Comparison of ENCODE assay signal across 21 cellular contexts in genomic region chr12:88519802-88520435, GRCh38.
A peak's percentile ranks its signal among the peaks of the same experiment; 100 is the strongest.
DNase-seq lines count a peak whose midpoint lies in the region; ATAC-seq, FAIRE-seq and TF ChIP-seq lines count a peak whose summit lies in the region.
"Had no signal": no experiment of that assay in that cellular context is flagged by ENCODE, and none has a peak within 500 bp of the region (broad histone marks: within the 10 kb centered on the region; RNA-seq: fewer than 3 reads in every experiment).

No MANE protein-coding gene starts in this region.

- H3K36me3 ChIP-seq in pancreas: no peaks in the 10 kb centered on the region
- no peaks in the 10 kb centered on the region for H3K36me3 ChIP-seq in effector memory CD4-positive, alpha-beta T cell (ENCODE audit: control insufficient read depth, insufficient read depth, low read length)

- CTCF ChIA-PET in RWPE1 (lab: Yijun Ruan, JAX): no interaction called here

- H3K4me3 ChIP-seq in pancreas: no peak overlapping the region
- no peak overlapping the region for H3K4me3 ChIP-seq in effector memory CD4-positive, alpha-beta T cell (ENCODE audit: insufficient read depth, low read depth, low read length, poor library complexity, severe bottlenecking)
- H3K4me3 ChIP-seq: heart right ventricle, mucosa of descending colon, SK-N-MC, skin epidermis had no signal

- intact Hi-C loops in pancreas (cut with DNase I): no loop called here

- H3K27ac ChIP-seq in RWPE1 (no peak overlapping the region), pancreas (no peak overlapping the region)
- no peak overlapping the region for H3K27ac ChIP-seq in effector memory CD4-positive, alpha-beta T cell (ENCODE audit: insufficient read depth, low read length, poor library complexity, severe bottlenecking)
- H3K27ac ChIP-seq: SK-N-MC had no signal

- POLR2A ChIA-PET in RWPE1 (lab: Yijun Ruan, JAX; ENCODE audit: low non-redundant PET): no interaction called here

- FAIRE-seq in H54 (lab: Jason Lieb, UNC) (peak; percentile 57), pancreas (lab: Jason Lieb, UNC) (peak; percentile 53)
- FAIRE-seq: TTC549 had no signal

- H3K4me1 ChIP-seq in pancreas: peaks cover 6 to 15% (median 15%) of the 10 kb centered on the region in 3 donors
- H3K4me1 ChIP-seq in effector memory CD4-positive, alpha-beta T cell (ENCODE audit: control insufficient read depth, insufficient read depth, low read length, poor library complexity, severe bottlenecking): no peaks in the 10 kb centered on the region

- DNase-seq in H54 (ENCODE audit: insufficient read length, low spot score) (no peak), RWPE1 (ENCODE audit: low spot score) (peak; percentile 9), fibroblast of peridontal ligament (ENCODE audit: extremely low read depth) (peak; percentile 47), pancreas (no peak), NK-92 (lab: John Stamatoyannopoulos, UW; ENCODE audit: unreplicated experiment) (no peak), NCI-H1092 (lab: John Stamatoyannopoulos, UW) (no peak)
- DNase-seq in effector memory CD4-positive, alpha-beta T cell: no peak
- DNase-seq: activated CD4-positive, alpha-beta T cell treated with anti-CD3 and anti-CD28 coated beads, Interleukin-2, amount 10 ng/mL, durations not matched to agents 7 days and 5 days; activated CD8-positive, alpha-beta memory T cell treated with anti-CD3 and anti-CD28 coated beads, Interleukin-2, amount 50 U/mL, for 48 hours; activated gamma-delta T cell; COR-L47; heart right ventricle; NCI-H2029 treated with DMSO at 0.1 percent for 48 hours; NCI-H510A treated with DMSO at 0.1 percent for 48 hours; occipital lobe; stimulated activated CD4-positive, alpha-beta T cell treated with anti-CD3 and anti-CD28 coated beads, Interleukin-4, amount 100 ng/mL, for 1 hour had no signal

- TF ChIP-seq CTCF in RWPE1 (conservative IDR thresholded peaks at IDR 0.05; ENCODE audit: low read depth) (no peak), pancreas (IDR thresholded peaks at IDR 0.05) (no peak)

- H3K9me3 ChIP-seq in pancreas: no peaks in the 10 kb centered on the region
- no peaks in the 10 kb centered on the region for H3K9me3 ChIP-seq in effector memory CD4-positive, alpha-beta T cell (ENCODE audit: control insufficient read depth, low read length)
- H3K9me3 ChIP-seq: heart right ventricle, mucosa of descending colon had no signal

- ATAC-seq in pancreas (peak in 1 of 4 donors; percentile 11), HG03196 (IDR thresholded peaks at IDR 0.05; ENCODE audit: unreplicated experiment) (no peak)
- ATAC-seq: mucosa of descending colon had no signal

- WGBS in pancreas, 2 donors: 52 to 56% methylated on average over 3 of the region's 3 CpGs

- TF ChIP-seq POLR2A in H54 (IDR thresholded peaks at IDR 0.05; ENCODE audit: low read depth, low read length): no peak

- H3K27me3 ChIP-seq in pancreas: no peaks in the 10 kb centered on the region
- H3K27me3 ChIP-seq in effector memory CD4-positive, alpha-beta T cell (replicated peaks; ENCODE audit: control insufficient read depth, insufficient read depth, low read length, poor library complexity, severe bottlenecking): no peaks in the 10 kb centered on the region
- H3K27me3 ChIP-seq: heart right ventricle had no signal

Comparison
In these comparisons a context has a peak if more than half of its experiments do, and no peak if none do; other contexts are left out.
1. DNase-seq: peak in RWPE1 (single experiment) and fibroblast of peridontal ligament (single experiment); none in H54 (single experiment), pancreas (0 of 6), effector memory CD4-positive, alpha-beta T cell (0 of 3), NK-92 (single experiment) and NCI-H1092 (single experiment).